In the genomic region with DNA sequence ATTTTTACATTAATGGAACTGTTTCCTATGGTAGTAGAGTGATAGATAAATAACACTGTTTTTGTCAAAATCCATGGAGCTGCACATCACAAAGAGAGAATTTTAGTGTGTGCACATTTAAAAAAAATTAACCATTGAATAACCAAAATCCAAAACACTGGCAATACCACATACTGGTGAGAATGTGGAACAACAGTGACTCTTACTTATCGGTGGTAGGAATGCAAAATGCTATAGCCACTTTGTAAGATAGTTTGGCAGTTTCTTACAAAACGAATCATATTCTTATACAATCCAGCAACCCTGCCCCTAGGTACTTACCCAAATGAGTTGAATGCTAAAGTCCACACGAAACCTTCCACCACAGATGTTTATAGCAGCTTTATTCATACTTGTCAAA, we compare ENCODE assay signal across 7 cellular contexts.
"Had no signal": no experiment of that assay in that cellular context is flagged by ENCODE, and none has a peak within 500 bp of the region (broad histone marks: within the 10 kb centered on the region; RNA-seq: fewer than 3 reads in every experiment).

No MANE protein-coding gene starts in this region.

- H3K36me3 Mint-ChIP-seq: IgD-negative memory B cell had no signal

- ATAC-seq: HepG2 had no signal

- H3K4me3 Mint-ChIP-seq: IgD-negative memory B cell had no signal

- FAIRE-seq: HepG2 had no signal

- H3K9ac ChIP-seq: GM23248 had no signal

- H2AFZ ChIP-seq: GM23248 had no signal

- H3K27ac ChIP-seq: GM23248, HL-60 had no signal

- H3K4me1 Mint-ChIP-seq: IgD-negative memory B cell had no signal

- DNase-seq: GM23248, H7, HCEC 1CT, KBM-7 had no signal

- H3K27ac Mint-ChIP-seq: IgD-negative memory B cell had no signal

- H3K4me3 ChIP-seq: GM23248 had no signal

- H3K27me3 Mint-ChIP-seq: IgD-negative memory B cell had no signal
